Comparison of ENCODE assay signal across 8 cellular contexts in genomic region chr3:176663819-176664218, GRCh38.
A peak's percentile ranks its signal among the peaks of the same experiment; 100 is the strongest.
DNase-seq lines count a peak whose midpoint lies in the region; ATAC-seq, FAIRE-seq and TF ChIP-seq lines count a peak whose summit lies in the region.

No MANE protein-coding gene starts in this region.

- no peaks in the 10 kb centered on the region for H3K79me2 ChIP-seq in mesendoderm (ENCODE audit: control insufficient read depth, insufficient read depth, low read length)

- no peak overlapping the region for H3K4me2 ChIP-seq in mesendoderm (ENCODE audit: low read length)

- H3K27ac ChIP-seq in mesendoderm (ENCODE audit: low read depth, low read length): no peak overlapping the region
- H3K27ac ChIP-seq in transverse colon: no peak overlapping the region

- H2BK15ac ChIP-seq in mesendoderm (replicated peaks; ENCODE audit: low read depth): no peak overlapping the region

- H2BK120ac ChIP-seq in mesendoderm (ENCODE audit: low read depth, low read length): no peak overlapping the region

- H3K23ac ChIP-seq in mesendoderm (ENCODE audit: low read length): no peak overlapping the region

- peaks cover 0 to 2% of the 10 kb centered on the region in 2 donors for H3K9me3 ChIP-seq in transverse colon

- no peak overlapping the region for H4K8ac ChIP-seq in mesendoderm (ENCODE audit: low read depth, low read length)

- ATAC-seq in HG02884 (IDR thresholded peaks at IDR 0.05; ENCODE audit: unreplicated experiment): peak; percentile 55
- no peak for ATAC-seq in HG03097 (IDR thresholded peaks at IDR 0.05; ENCODE audit: low FRiP score, unreplicated experiment)

- peak; percentile 83 for DNase-seq in AG10803 (ENCODE audit: low read depth)
- DNase-seq in NCI-H524 treated with DMSO at 0.1 percent for 48 hours (lab: John Stamatoyannopoulos, UW): peak; percentile 3
- DNase-seq in bronchial epithelial cell (ENCODE audit: low read depth): peak; percentile 65
- DNase-seq in mesendoderm: peak; percentile 63
- DNase-seq in transverse colon: no peak
- DNase-seq in activated gamma-delta T cell treated with Interleukin-2 at 50 U/mL for 16 hours: no peak

- no peaks in the 10 kb centered on the region for H3K79me1 ChIP-seq in mesendoderm (ENCODE audit: low read length)

- no peak overlapping the region for H4K5ac ChIP-seq in mesendoderm (ENCODE audit: low read length)

- TF ChIP-seq CTCF in AG10803 (conservative IDR thresholded peaks at IDR 0.05; ENCODE audit: low read length) (peak; percentile 55), bronchial epithelial cell (IDR thresholded peaks at IDR 0.05; ENCODE audit: insufficient read depth, low read length, severe bottlenecking) (peak; percentile 22), transverse colon (IDR thresholded peaks at IDR 0.05) (no peak)

- H3K36me3 ChIP-seq in bronchial epithelial cell (ENCODE audit: control insufficient read depth, insufficient read depth, low read length): no peaks in the 10 kb centered on the region
- no peaks in the 10 kb centered on the region for H3K36me3 ChIP-seq in mesendoderm (ENCODE audit: control insufficient read depth, insufficient read depth, low read length)
- no peaks in the 10 kb centered on the region for H3K36me3 ChIP-seq in transverse colon

- H2AK5ac ChIP-seq in mesendoderm (ENCODE audit: low read length): no peak overlapping the region

- no peak for TF ChIP-seq EP300 in transverse colon (IDR thresholded peaks at IDR 0.05; ENCODE audit: low read depth)

- H3K27me3 ChIP-seq in bronchial epithelial cell (ENCODE audit: control insufficient read depth, insufficient read depth, low read length): no peaks in the 10 kb centered on the region
- H3K27me3 ChIP-seq in mesendoderm (ENCODE audit: insufficient read depth, low read length, poor library complexity): no peaks in the 10 kb centered on the region
- H3K27me3 ChIP-seq in transverse colon: no peaks in the 10 kb centered on the region

- in situ Hi-C loops in transverse colon (cut with MboI; ENCODE audit: low pct_ligation_motif_present in 1 of 4, low pct_unique_long_range_greater_than_20kb in 1 of 4, low sequenced_read_pairs in 3 of 4): no loop called here

- no peak for TF ChIP-seq POLR2A in transverse colon (IDR thresholded peaks at IDR 0.05)

- no peak overlapping the region for H3K18ac ChIP-seq in mesendoderm (ENCODE audit: low read length)

- peaks cover 3% of the 10 kb centered on the region for H3K4me1 ChIP-seq in mesendoderm (ENCODE audit: control insufficient read depth, low read depth, low read length)
- H3K4me1 ChIP-seq in transverse colon: no peaks in the 10 kb centered on the region

- H2BK5ac ChIP-seq in mesendoderm (ENCODE audit: low read length): no peak overlapping the region

- no peak overlapping the region for H3K56ac ChIP-seq in mesendoderm (ENCODE audit: low read length)

- no peak for FAIRE-seq in bronchial epithelial cell (lab: Jason Lieb, UNC)

- intact Hi-C loops in transverse colon (cut with DNase I; ENCODE audit: low total_unique reads): loop anchor here (5.0 kb wide), 1 partner anchor 152 kb away; no protein-coding TSS in a partner anchor

- no peak overlapping the region for H3K4ac ChIP-seq in mesendoderm (ENCODE audit: low read depth, low read length)

- WGBS in mesendoderm (ENCODE audit: extremely low coverage, insufficient coverage, low lambda C conversion rate): no CpG with 5 or more reads among the region's 5 CpGs
- 18 to 29% methylated on average over 5 of the region's 5 CpGs for WGBS in transverse colon (ENCODE audit: low coverage in 1 of 2), 2 donors

- no peak overlapping the region for H3K9ac ChIP-seq in mesendoderm (ENCODE audit: low read length)

- H3K4me3 ChIP-seq in AG10803 (ENCODE audit: low read length) (no peak overlapping the region), bronchial epithelial cell (ENCODE audit: low read depth, low read length) (no peak overlapping the region), mesendoderm (ENCODE audit: low read length) (no peak overlapping the region), transverse colon (no peak overlapping the region)

Comparison
In these comparisons a context has a peak if more than half of its experiments do, and no peak if none do; other contexts are left out.
1. DNase-seq: peak in AG10803 (single experiment), NCI-H524 treated with DMSO at 0.1 percent for 48 hours (single experiment), bronchial epithelial cell (single experiment) and mesendoderm (single experiment); none in transverse colon (single experiment) and activated gamma-delta T cell treated with Interleukin-2 at 50 U/mL for 16 hours (single experiment).
2. CTCF ChIP-seq: peak in AG10803 (single experiment) and bronchial epithelial cell (single experiment); none in transverse colon (0 of 5).